Comparison of ENCODE assay signal across 1 cellular context in the genomic region with DNA sequence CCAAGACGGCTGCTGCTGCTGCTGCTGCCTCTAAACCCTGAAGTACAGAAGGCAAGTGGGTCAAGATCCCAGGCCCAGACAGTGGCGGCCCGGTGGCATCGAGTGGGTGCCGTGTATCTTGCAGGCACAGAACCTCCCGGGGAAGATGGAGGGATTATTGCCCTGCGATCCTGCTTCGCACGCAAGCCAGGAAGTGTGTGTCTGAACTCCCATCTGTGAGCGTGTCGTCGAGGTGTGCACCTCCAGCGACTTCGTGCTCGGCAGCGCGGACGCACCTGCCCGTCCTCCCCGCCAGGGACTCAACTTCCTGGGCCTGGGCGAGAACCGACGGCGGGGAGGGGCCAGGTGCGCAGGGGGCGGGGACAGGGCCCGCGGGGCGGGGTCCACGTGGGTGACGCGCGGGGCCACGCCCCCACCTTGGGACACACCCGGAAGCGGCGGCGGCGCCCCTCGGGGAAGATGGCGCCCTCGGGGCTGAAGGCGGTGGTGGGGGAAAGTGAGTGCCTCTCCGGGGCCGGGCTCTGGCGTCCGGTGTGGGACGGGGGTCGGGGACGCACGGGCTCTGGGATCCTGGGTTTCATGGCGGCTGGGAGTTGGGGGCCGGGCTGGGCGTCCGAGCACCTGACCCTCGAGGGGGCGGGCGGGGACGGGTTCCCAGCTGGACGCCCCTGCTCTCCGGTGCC.
TF ChIP-seq lines count a peak whose summit lies in the region.

Gene STXBP2 (plus strand): TSS at position 420 of the 683 bp plus-strand sequence. CDS start 40 bp downstream, at position 460.

TF ChIP-seq in GM12878, 131 proteins besides CTCF, POLR2A, EP300 and RAD21 (continued from another document):
- TF ChIP-seq, protein P1, sequence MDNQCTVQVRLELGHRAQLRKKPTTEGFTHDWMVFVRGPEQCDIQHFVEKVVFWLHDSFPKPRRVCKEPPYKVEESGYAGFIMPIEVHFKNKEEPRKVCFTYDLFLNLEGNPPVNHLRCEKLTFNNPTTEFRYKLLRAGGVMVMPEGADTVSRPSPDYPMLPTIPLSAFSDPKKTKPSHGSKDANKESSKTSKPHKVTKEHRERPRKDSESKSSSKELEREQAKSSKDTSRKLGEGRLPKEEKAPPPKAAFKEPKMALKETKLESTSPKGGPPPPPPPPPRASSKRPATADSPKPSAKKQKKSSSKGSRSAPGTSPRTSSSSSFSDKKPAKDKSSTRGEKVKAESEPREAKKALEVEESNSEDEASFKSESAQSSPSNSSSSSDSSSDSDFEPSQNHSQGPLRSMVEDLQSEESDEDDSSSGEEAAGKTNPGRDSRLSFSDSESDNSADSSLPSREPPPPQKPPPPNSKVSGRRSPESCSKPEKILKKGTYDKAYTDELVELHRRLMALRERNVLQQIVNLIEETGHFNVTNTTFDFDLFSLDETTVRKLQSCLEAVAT (IDR thresholded peaks at IDR 0.05): peak; percentile 97
- TF ChIP-seq NRF1 (conservative IDR thresholded peaks at IDR 0.05; ENCODE audit: low read depth, low read length): 0 out of 2 replicates have a peak, but pooled peaks have one; percentile 22
- TF ChIP-seq LARP7 (IDR thresholded peaks at IDR 0.05): 0 out of 2 replicates have a peak, but pooled peaks have one; percentile 19
- no peak for TF ChIP-seq ASH2L (IDR thresholded peaks at IDR 0.05; ENCODE audit: borderline replicate concordance, low read depth)
- TF ChIP-seq, protein P2, sequence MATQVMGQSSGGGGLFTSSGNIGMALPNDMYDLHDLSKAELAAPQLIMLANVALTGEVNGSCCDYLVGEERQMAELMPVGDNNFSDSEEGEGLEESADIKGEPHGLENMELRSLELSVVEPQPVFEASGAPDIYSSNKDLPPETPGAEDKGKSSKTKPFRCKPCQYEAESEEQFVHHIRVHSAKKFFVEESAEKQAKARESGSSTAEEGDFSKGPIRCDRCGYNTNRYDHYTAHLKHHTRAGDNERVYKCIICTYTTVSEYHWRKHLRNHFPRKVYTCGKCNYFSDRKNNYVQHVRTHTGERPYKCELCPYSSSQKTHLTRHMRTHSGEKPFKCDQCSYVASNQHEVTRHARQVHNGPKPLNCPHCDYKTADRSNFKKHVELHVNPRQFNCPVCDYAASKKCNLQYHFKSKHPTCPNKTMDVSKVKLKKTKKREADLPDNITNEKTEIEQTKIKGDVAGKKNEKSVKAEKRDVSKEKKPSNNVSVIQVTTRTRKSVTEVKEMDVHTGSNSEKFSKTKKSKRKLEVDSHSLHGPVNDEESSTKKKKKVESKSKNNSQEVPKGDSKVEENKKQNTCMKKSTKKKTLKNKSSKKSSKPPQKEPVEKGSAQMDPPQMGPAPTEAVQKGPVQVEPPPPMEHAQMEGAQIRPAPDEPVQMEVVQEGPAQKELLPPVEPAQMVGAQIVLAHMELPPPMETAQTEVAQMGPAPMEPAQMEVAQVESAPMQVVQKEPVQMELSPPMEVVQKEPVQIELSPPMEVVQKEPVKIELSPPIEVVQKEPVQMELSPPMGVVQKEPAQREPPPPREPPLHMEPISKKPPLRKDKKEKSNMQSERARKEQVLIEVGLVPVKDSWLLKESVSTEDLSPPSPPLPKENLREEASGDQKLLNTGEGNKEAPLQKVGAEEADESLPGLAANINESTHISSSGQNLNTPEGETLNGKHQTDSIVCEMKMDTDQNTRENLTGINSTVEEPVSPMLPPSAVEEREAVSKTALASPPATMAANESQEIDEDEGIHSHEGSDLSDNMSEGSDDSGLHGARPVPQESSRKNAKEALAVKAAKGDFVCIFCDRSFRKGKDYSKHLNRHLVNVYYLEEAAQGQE (IDR thresholded peaks at IDR 0.05; ENCODE audit: low read depth, low read length): no peak
- TF ChIP-seq, protein P3, sequence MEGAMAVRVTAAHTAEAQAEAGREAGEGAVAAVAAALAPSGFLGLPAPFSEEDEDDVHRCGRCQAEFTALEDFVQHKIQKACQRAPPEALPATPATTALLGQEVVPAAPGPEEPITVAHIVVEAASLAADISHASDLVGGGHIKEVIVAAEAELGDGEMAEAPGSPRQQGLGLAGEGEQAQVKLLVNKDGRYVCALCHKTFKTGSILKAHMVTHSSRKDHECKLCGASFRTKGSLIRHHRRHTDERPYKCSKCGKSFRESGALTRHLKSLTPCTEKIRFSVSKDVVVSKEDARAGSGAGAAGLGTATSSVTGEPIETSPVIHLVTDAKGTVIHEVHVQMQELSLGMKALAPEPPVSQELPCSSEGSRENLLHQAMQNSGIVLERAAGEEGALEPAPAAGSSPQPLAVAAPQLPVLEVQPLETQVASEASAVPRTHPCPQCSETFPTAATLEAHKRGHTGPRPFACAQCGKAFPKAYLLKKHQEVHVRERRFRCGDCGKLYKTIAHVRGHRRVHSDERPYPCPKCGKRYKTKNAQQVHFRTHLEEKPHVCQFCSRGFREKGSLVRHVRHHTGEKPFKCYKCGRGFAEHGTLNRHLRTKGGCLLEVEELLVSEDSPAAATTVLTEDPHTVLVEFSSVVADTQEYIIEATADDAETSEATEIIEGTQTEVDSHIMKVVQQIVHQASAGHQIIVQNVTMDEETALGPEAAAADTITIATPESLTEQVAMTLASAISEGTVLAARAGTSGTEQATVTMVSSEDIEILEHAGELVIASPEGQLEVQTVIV (IDR thresholded peaks at IDR 0.05; ENCODE audit: borderline replicate concordance, partially characterized antibody): peak; percentile 67
- TF ChIP-seq ZBTB40 (IDR thresholded peaks at IDR 0.05; ENCODE audit: borderline replicate concordance): 0 out of 2 replicates have a peak, but pooled peaks have one; percentile 35
- peak in 1 of 2 experiments; percentile 43; a peak in 1 of 3 replicates for TF ChIP-seq EGR1 (IDR thresholded peaks at IDR 0.05; ENCODE audit: borderline replicate concordance in 1 of 2, low read depth in 2 of 2, low read length in 2 of 2)
- TF ChIP-seq ESRRA (IDR thresholded peaks at IDR 0.05; ENCODE audit: low read length): 0 out of 2 replicates have a peak, but pooled peaks have one; percentile 42
- no peak for TF ChIP-seq EZH2 (IDR thresholded peaks at IDR 0.05; ENCODE audit: borderline replicate concordance, control insufficient read depth, low read depth, low read length)
- TF ChIP-seq HCFC1 (IDR thresholded peaks at IDR 0.05; ENCODE audit: low read length): peak; percentile 22; the same call in 1 of the 2 replicates
- TF ChIP-seq YY1 (IDR thresholded peaks at IDR 0.05; ENCODE audit: low read depth, low read length): peak; percentile 95
- peak; percentile 19 for TF ChIP-seq SP1 (IDR thresholded peaks at IDR 0.05; ENCODE audit: low read depth, low read length)
- peak; percentile 72; the same call in 1 of the 2 replicates for TF ChIP-seq SMARCA5 (IDR thresholded peaks at IDR 0.05)
- no peak; the same call in 1 of the 2 replicates for TF ChIP-seq MXI1 (IDR thresholded peaks at IDR 0.05; ENCODE audit: low read depth, low read length)
- peak; percentile 60; the same call in 1 of the 2 replicates for TF ChIP-seq POLR2AphosphoS2 (IDR thresholded peaks at IDR 0.05; ENCODE audit: low read depth, low read length)
- peak; percentile 54 for TF ChIP-seq IKZF1 (conservative IDR thresholded peaks at IDR 0.05)
- TF ChIP-seq TCF12 (IDR thresholded peaks at IDR 0.05; ENCODE audit: low read depth, low read length): peak; percentile 37; the same call in 1 of the 2 replicates
- TF ChIP-seq, protein P4, sequence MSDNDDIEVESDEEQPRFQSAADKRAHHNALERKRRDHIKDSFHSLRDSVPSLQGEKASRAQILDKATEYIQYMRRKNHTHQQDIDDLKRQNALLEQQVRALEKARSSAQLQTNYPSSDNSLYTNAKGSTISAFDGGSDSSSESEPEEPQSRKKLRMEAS (IDR thresholded peaks at IDR 0.05; ENCODE audit: low read depth, low read length): peak; percentile 94
- TF ChIP-seq TCF3 (IDR thresholded peaks at IDR 0.05; ENCODE audit: borderline replicate concordance, insufficient read depth, low read depth, low read length): 0 out of 2 replicates have a peak, but pooled peaks have one; percentile 16
- peak; percentile 95 for TF ChIP-seq ZNF687 (IDR thresholded peaks at IDR 0.05)
- TF ChIP-seq POU2F2 (IDR thresholded peaks at IDR 0.05; ENCODE audit: borderline replicate concordance, low read depth, low read length): peak; percentile 57; the same call in 1 of the 3 replicates
- TF ChIP-seq CREB1 (IDR thresholded peaks at IDR 0.05; ENCODE audit: low read depth): peak; percentile 88
- peak; percentile 56; the same call in 1 of the 2 replicates for TF ChIP-seq NBN (IDR thresholded peaks at IDR 0.05)
- TF ChIP-seq GATAD2B (conservative IDR thresholded peaks at IDR 0.05; ENCODE audit: low read depth): 0 out of 2 replicates have a peak, but pooled peaks have one; percentile 62
- 0 out of 2 replicates have a peak, but pooled peaks have one; percentile 48 for TF ChIP-seq HDGF (IDR thresholded peaks at IDR 0.05)
- TF ChIP-seq CBFB (IDR thresholded peaks at IDR 0.05; ENCODE audit: low read depth): peak; percentile 55; the same call in 1 of the 2 replicates
- TF ChIP-seq NR2F1 (conservative IDR thresholded peaks at IDR 0.05): no peak
- TF ChIP-seq NFXL1 (IDR thresholded peaks at IDR 0.05; ENCODE audit: borderline replicate concordance): no peak
- TF ChIP-seq, protein P5, sequence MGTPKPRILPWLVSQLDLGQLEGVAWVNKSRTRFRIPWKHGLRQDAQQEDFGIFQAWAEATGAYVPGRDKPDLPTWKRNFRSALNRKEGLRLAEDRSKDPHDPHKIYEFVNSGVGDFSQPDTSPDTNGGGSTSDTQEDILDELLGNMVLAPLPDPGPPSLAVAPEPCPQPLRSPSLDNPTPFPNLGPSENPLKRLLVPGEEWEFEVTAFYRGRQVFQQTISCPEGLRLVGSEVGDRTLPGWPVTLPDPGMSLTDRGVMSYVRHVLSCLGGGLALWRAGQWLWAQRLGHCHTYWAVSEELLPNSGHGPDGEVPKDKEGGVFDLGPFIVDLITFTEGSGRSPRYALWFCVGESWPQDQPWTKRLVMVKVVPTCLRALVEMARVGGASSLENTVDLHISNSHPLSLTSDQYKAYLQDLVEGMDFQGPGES (IDR thresholded peaks at IDR 0.05): no peak
- peak; percentile 94 for TF ChIP-seq TAF1 (IDR thresholded peaks at IDR 0.05; ENCODE audit: borderline replicate concordance, low read depth, low read length)
- TF ChIP-seq CHD2 (IDR thresholded peaks at IDR 0.05; ENCODE audit: borderline replicate concordance, low read depth, low read length): 0 out of 2 replicates have a peak, but pooled peaks have one; percentile 39
